22 cellular contexts compared by ENCODE assay signal in the genomic region with DNA sequence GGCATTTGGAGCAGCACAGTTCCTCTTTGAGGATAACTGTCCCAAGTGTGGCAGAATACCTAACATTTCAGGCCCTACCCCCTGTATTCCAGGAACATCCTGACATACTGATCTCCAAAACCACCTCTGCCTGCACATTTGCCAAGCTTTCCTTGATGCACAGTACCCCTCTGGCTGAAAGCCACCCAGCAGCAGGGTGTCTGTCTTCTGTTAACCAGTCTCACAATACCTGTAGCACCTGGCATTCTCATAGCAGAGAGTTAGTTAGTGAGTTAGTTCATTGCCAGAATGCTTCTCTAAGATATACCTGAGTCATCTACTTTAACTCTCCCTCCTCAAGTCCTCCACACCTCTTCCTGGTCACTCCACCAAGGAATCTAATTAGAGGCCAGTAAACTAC. TPM values are rescaled to one million over a fixed set of nuclear protein-coding genes. Genes with fewer than 3 reads are reported as not detected.
DNase-seq lines count a peak whose midpoint lies in the region; ATAC-seq, FAIRE-seq and TF ChIP-seq lines count a peak whose summit lies in the region.
"Had no signal": no experiment of that assay in that cellular context is flagged by ENCODE, and none has a peak within 500 bp of the region (broad histone marks: within the 10 kb centered on the region; RNA-seq: fewer than 3 reads in every experiment).

No MANE protein-coding gene starts in this region.

- H3K27me3 ChIP-seq in mammary epithelial cell (ENCODE audit: insufficient read depth, low read length) (no peaks in the 10 kb centered on the region), stomach (no peaks in the 10 kb centered on the region)
- no peaks in the 10 kb centered on the region for H3K27me3 ChIP-seq in effector memory CD4-positive, alpha-beta T cell (replicated peaks; ENCODE audit: control insufficient read depth, insufficient read depth, low read length, poor library complexity, severe bottlenecking)
- H3K27me3 ChIP-seq: ovary had no signal

- peaks cover 5% of the 10 kb centered on the region for H3K4me1 Mint-ChIP-seq in MCF 10A (ENCODE audit: insufficient read depth, unreplicated experiment)
- H3K4me1 Mint-ChIP-seq in T-helper 17 cell = peaks cover 29% of the 10 kb centered on the region

- no peak for TF ChIP-seq POLR2A in stomach (IDR thresholded peaks at IDR 0.05)

- H3K36me3 ChIP-seq in mammary epithelial cell (ENCODE audit: insufficient read depth, low read length) = no peaks in the 10 kb centered on the region
- H3K36me3 ChIP-seq in effector memory CD4-positive, alpha-beta T cell (ENCODE audit: control insufficient read depth, insufficient read depth, low read length) = no peaks in the 10 kb centered on the region
- H3K36me3 ChIP-seq in stomach = no peaks in the 10 kb centered on the region
- H3K36me3 ChIP-seq: ovary had no signal

- no peak for TF ChIP-seq CTCF in mammary epithelial cell (conservative IDR thresholded peaks at IDR 0.05 in 1 of 2, IDR thresholded peaks at IDR 0.05 in 1 of 2; ENCODE audit: extremely low read depth in 1 of 2, insufficient read depth in 1 of 2, low read depth in 1 of 2, low read length in 2 of 2)
- no peak for TF ChIP-seq CTCF in MCF 10A (IDR thresholded peaks at IDR 0.05; ENCODE audit: unreplicated experiment)
- no peak for TF ChIP-seq CTCF in stomach (IDR thresholded peaks at IDR 0.05)

- no peak overlapping the region for H3K4me3 Mint-ChIP-seq in MCF 10A (ENCODE audit: unreplicated experiment)
- H3K4me3 Mint-ChIP-seq in T-helper 17 cell = peak overlapping the region; percentile 80

- no peaks in the 10 kb centered on the region for H3K79me2 ChIP-seq in mammary epithelial cell (ENCODE audit: insufficient read depth, low read length)

- H3K4me3 ChIP-seq in mammary epithelial cell (replicated peaks in 1 of 3; ENCODE audit: insufficient read depth in 1 of 3, low read depth in 2 of 3, low read length in 3 of 3) (no peak overlapping the region), stomach (no peak overlapping the region)
- H3K4me3 ChIP-seq in effector memory CD4-positive, alpha-beta T cell (ENCODE audit: insufficient read depth, low read depth, low read length, poor library complexity, severe bottlenecking) = peak overlapping the region; percentile 8
- H3K4me3 ChIP-seq: K562, lung, ovary had no signal

- POLR2A ChIA-PET in MCF 10A (lab: Yijun Ruan, JAX) = no interaction called here

- H3K27me3 Mint-ChIP-seq in MCF 10A (ENCODE audit: insufficient read depth, unreplicated experiment) = no peaks in the 10 kb centered on the region
- H3K27me3 Mint-ChIP-seq in T-helper 17 cell = no peaks in the 10 kb centered on the region

- H2AFZ ChIP-seq in mammary epithelial cell (ENCODE audit: low read depth, low read length) = no peak overlapping the region

- BruUV-seq in mammary epithelial cell (replicated peaks; lab: Mats Ljungman, UMichigan) (no TSS peak), MCF 10A (replicated peaks; lab: Mats Ljungman, UMichigan) (no TSS peak)

- H3K27ac ChIP-seq in mammary epithelial cell (ENCODE audit: insufficient read depth, low read depth, low read length) = no peak overlapping the region
- H3K27ac ChIP-seq in effector memory CD4-positive, alpha-beta T cell (ENCODE audit: insufficient read depth, low read length, poor library complexity, severe bottlenecking) = peak overlapping the region; percentile 95
- H3K27ac ChIP-seq in stomach = peak overlapping the region in 3 of 5 donors; percentile 9 to 30 (median 26)
- H3K27ac ChIP-seq: ovary had no signal

- DNase-seq in mammary epithelial cell (peak; percentile 11), MCF 10A (ENCODE audit: unreplicated experiment) (no peak), T-helper 17 cell (no peak), stomach (no peak), urothelium cell line (ENCODE audit: low spot score) (no peak), NCI-H1092 (lab: John Stamatoyannopoulos, UW) (no peak)
- no peak for DNase-seq in effector memory CD4-positive, alpha-beta T cell
- DNase-seq: anterior cingulate cortex; Caco-2; cerebellar nuclear complex; effector CD8-positive, alpha-beta T cell; glutamatergic neuron; NCI-H1092 treated with DMSO at 0.1 percent for 48 hours; NCI-H2081 treated with DMSO at 0.1 percent for 48 hours; NCI-H82; ovary; substantia nigra; T-helper 9 cell had no signal

- H3K4me2 ChIP-seq in mammary epithelial cell (ENCODE audit: insufficient read depth, low read depth, low read length) = no peak overlapping the region

- intact Hi-C loops in mammary epithelial cell (cut with micrococcal nuclease) (no loop called here), MCF 10A (cut with micrococcal nuclease) (no loop called here), stomach (cut with DNase I; ENCODE audit: low total_unique reads) (no loop called here)

- H3K4me1 ChIP-seq in mammary epithelial cell (ENCODE audit: insufficient read depth, low read length) (no peaks in the 10 kb centered on the region), stomach (no peaks in the 10 kb centered on the region)
- peaks cover 53% of the 10 kb centered on the region for H3K4me1 ChIP-seq in effector memory CD4-positive, alpha-beta T cell (ENCODE audit: control insufficient read depth, insufficient read depth, low read length, poor library complexity, severe bottlenecking)
- H3K4me1 ChIP-seq: Caco-2 had no signal

- H3K9me3 ChIP-seq in mammary epithelial cell (replicated peaks; ENCODE audit: insufficient read depth, low read length) (no peaks in the 10 kb centered on the region), T-helper 17 cell (ENCODE audit: control insufficient read depth, low read length, poor library complexity, severe bottlenecking) (no peaks in the 10 kb centered on the region), stomach (no peaks in the 10 kb centered on the region)
- H3K9me3 ChIP-seq in effector memory CD4-positive, alpha-beta T cell (ENCODE audit: control insufficient read depth, low read length) = no peaks in the 10 kb centered on the region
- H3K9me3 ChIP-seq: Caco-2, ovary had no signal

- in situ Hi-C loops in mammary epithelial cell (cut with MboI; ENCODE audit: low sequenced_read_pairs in 2 of 2) = no loop called here

- TF ChIP-seq EP300 in stomach (IDR thresholded peaks at IDR 0.05) = no peak

- FAIRE-seq in urothelium cell line (lab: Jason Lieb, UNC) = no peak
- FAIRE-seq: K562 had no signal

- dilution Hi-C loops in mammary epithelial cell (cut with HindIII; ENCODE audit: low sequenced_read_pairs) = no loop called here

- H4K20me1 ChIP-seq in mammary epithelial cell (ENCODE audit: insufficient read depth, low read length) = no peaks in the 10 kb centered on the region

- no peaks in the 10 kb centered on the region for H3K36me3 Mint-ChIP-seq in MCF 10A (ENCODE audit: insufficient read depth, unreplicated experiment)
- peaks cover 2% of the 10 kb centered on the region for H3K36me3 Mint-ChIP-seq in T-helper 17 cell (ENCODE audit: low read depth)

- CTCF ChIA-PET in mammary epithelial cell (lab: Charles Lee; ENCODE audit: low non-redundant PET) (no interaction called here), MCF 10A (lab: Yijun Ruan, JAX) (no interaction called here)

- H3K9me3 Mint-ChIP-seq in MCF 10A (ENCODE audit: unreplicated experiment) = no peaks in the 10 kb centered on the region

- H3K9ac ChIP-seq in mammary epithelial cell (ENCODE audit: insufficient read depth, low read length) = no peak overlapping the region

- H3K27ac Mint-ChIP-seq in MCF 10A (ENCODE audit: low read depth, unreplicated experiment) (no peak overlapping the region), T-helper 17 cell (peak overlapping the region; percentile 100)

- ATAC-seq in T-helper 17 cell (peak; percentile 60), HG02885 (IDR thresholded peaks at IDR 0.05; ENCODE audit: poor library complexity, unreplicated experiment) (no peak)
- ATAC-seq: K562, sciatic nerve had no signal

RNA-seq across cellular contexts. Expression of a gene that starts 46.1 kb away (rescaled TPM):
- total RNA-seq in mammary epithelial cell (1 to 10 TPM; 1.0 to 9.2 TPM), MCF 10A (2022) (0.26 and 0.44 TPM in 2 replicates), T-helper 17 cell (1,000 to 10,000 TPM in 1 of 2 donors, 100 to 1,000 TPM in 1; 860 to 1,128 TPM), stomach (100 to 1,000 TPM in 1 of 5 donors, 10 to 100 TPM in 2, 1 to 10 TPM in 2; 2.3 to 124 (median 20.7) TPM)
- polyA plus RNA-seq in mammary epithelial cell (5.3 TPM), stomach (1 to 10 TPM; 2.2 to 7.5 (median 2.3) TPM)
- 2.6 TPM for polyA minus RNA-seq in mammary epithelial cell
- total RNA-seq: Caco-2 had no signal

Comparison
In these comparisons a context has a peak if more than half of its experiments do, and no peak if none do; other contexts are left out.
1. RNA of a gene that starts 46.1 kb away (total RNA-seq): 860 to 1,128 TPM in T-helper 17 cell; 2.3 to 124 TPM in stomach, 1.0 to 9.2 TPM in mammary epithelial cell and 0.26 to 0.44 TPM in MCF 10A; every median in the first group is over 4 times any median in the second.